ENCODE assay signal across 18 cellular contexts in genomic region chrX:53674581-53674980, GRCh38. TPM values are rescaled to one million over a fixed set of nuclear protein-coding genes. Genes with fewer than 3 reads are reported as not detected.
DNase-seq lines count a peak whose midpoint lies in the region; ATAC-seq, FAIRE-seq and TF ChIP-seq lines count a peak whose summit lies in the region.
"Had no signal": no experiment of that assay in that cellular context is flagged by ENCODE, and none has a peak within 500 bp of the region (broad histone marks: within the 10 kb centered on the region; RNA-seq: fewer than 3 reads in every experiment).

No MANE protein-coding gene starts in this region.

- 13% methylated on average over 2 of the region's 2 CpGs for WGBS in GM12878 (ENCODE audit: insufficient coverage, insufficient replicate concordance, low lambda C conversion rate, missing lambda C conversion rate)
- WGBS in psoas muscle, 3 donors = 51 to 69% (median 60%) methylated on average over 2 of the region's 2 CpGs

- intact Hi-C loops in GM12878 (cut with micrococcal nuclease; ENCODE audit: unreplicated experiment) = no loop called here
- intact Hi-C loops in psoas muscle (cut with DNase I) = no loop called here

- no peak for ATAC-seq in GM12878
- no peak for ATAC-seq in psoas muscle

- TF ChIP-seq EP300 in GM12878 (IDR thresholded peaks at IDR 0.05; ENCODE audit: borderline replicate concordance in 1 of 2, control insufficient read depth in 1 of 2, low read depth in 2 of 2, low read length in 2 of 2) = no peak

- no peaks in the 10 kb centered on the region for H3K4me1 ChIP-seq in HEK293 (ENCODE audit: control insufficient read depth, insufficient read depth, low read length)
- H3K4me1 ChIP-seq in GM12878 (ENCODE audit: control insufficient read depth, insufficient read depth, low read length) = no peaks in the 10 kb centered on the region
- no peaks in the 10 kb centered on the region for H3K4me1 ChIP-seq in osteoblast (ENCODE audit: insufficient read depth, low read length)
- peaks cover 22% of the 10 kb centered on the region for H3K4me1 ChIP-seq in psoas muscle
- H3K4me1 ChIP-seq: SJSA1 had no signal

- RAD21 ChIA-PET in GM12878 (lab: Charles Lee; ENCODE audit: unreplicated experiment) = interaction anchor here (1.6 kb wide), 1 partner anchor 9 kb away, joined by 7 read pairs; no protein-coding TSS in a partner anchor

- no peak for TF ChIP-seq RAD21 in GM12878 (IDR thresholded peaks at IDR 0.05; ENCODE audit: insufficient read depth, low read depth, low read length)

- H4K20me1 ChIP-seq in GM12878 (ENCODE audit: control insufficient read depth, insufficient read depth) = no peaks in the 10 kb centered on the region
- peaks cover 12% of the 10 kb centered on the region for H4K20me1 ChIP-seq in osteoblast (ENCODE audit: insufficient read depth, low read length)

- CTCF ChIA-PET in HEK293 (lab: Yijun Ruan, JAX) = no interaction called here
- CTCF ChIA-PET in GM12878 (lab: Yijun Ruan, JAX) = interaction anchor here (1.3 to 1.4 kb wide), 2 partner anchors 23 to 156 kb away, joined by 4 to 5 read pairs; no protein-coding TSS in a partner anchor

- TF ChIP-seq POLR2A in GM12878 (IDR thresholded peaks at IDR 0.05; ENCODE audit: low read depth, low read length) = no peak

- in situ Hi-C loops in GM12878 (cut with MboI) = no loop called here
- in situ Hi-C loops in KBM-7 (cut with MboI; ENCODE audit: low pct_unique_long_range_greater_than_20kb, low sequenced_read_pairs) = no loop called here
- in situ Hi-C loops in GM13977 (cut with MboI; ENCODE audit: low pct_unique_long_range_greater_than_20kb, low sequenced_read_pairs, unreplicated experiment) = no loop called here

- H3K79me2 ChIP-seq in GM12878 (ENCODE audit: control insufficient read depth, insufficient read depth, low read length) (peaks cover 44% of the 10 kb centered on the region), osteoblast (ENCODE audit: insufficient read depth, low read length) (peaks cover 89% of the 10 kb centered on the region)

- no peak overlapping the region for H3K27ac ChIP-seq in HEK293 (ENCODE audit: extremely low read depth, low read depth, low read length)
- H3K27ac ChIP-seq in GM12878 (ENCODE audit: control insufficient read depth, insufficient read depth) = no peak overlapping the region
- peak overlapping the region; percentile 10 for H3K27ac ChIP-seq in osteoblast (ENCODE audit: low read depth, low read length)
- H3K27ac ChIP-seq in psoas muscle = no peak overlapping the region
- H3K27ac ChIP-seq: KMS-11, PC-9, SJSA1 had no signal

- peaks cover 41 to 80% of the 10 kb centered on the region in 2 experiments for H3K36me3 ChIP-seq in HEK293 (ENCODE audit: control insufficient read depth in 2 of 2, insufficient read depth in 1 of 2, low read length in 2 of 2)
- peaks cover 0 to 7% of the 10 kb centered on the region in 2 experiments; a peak in 1 of 4 replicates for H3K36me3 ChIP-seq in GM12878 (ENCODE audit: control insufficient read depth in 2 of 2, insufficient read depth in 2 of 2, low read length in 1 of 2)
- peaks cover 10% of the 10 kb centered on the region for H3K36me3 ChIP-seq in osteoblast (ENCODE audit: insufficient read depth, low read length)
- peaks cover 0 to 27% of the 10 kb centered on the region in 2 donors for H3K36me3 ChIP-seq in psoas muscle (ENCODE audit: insufficient read depth in 1 of 2, low read depth in 1 of 2)

- no peaks in the 10 kb centered on the region for H3K27me3 ChIP-seq in GM12878 (replicated peaks in 1 of 2; ENCODE audit: control insufficient read depth in 2 of 2, insufficient read depth in 2 of 2, low read length in 1 of 2)
- H3K27me3 ChIP-seq in osteoblast (ENCODE audit: insufficient read depth, low read length) = no peaks in the 10 kb centered on the region
- peaks cover 0 to 5% (median 0%) of the 10 kb centered on the region in 3 donors for H3K27me3 ChIP-seq in psoas muscle (ENCODE audit: insufficient read depth in 3 of 3, low read length in 2 of 3)
- H3K27me3 ChIP-seq: SJSA1 had no signal

- H2AFZ ChIP-seq in GM12878 (ENCODE audit: control insufficient read depth, low read depth, low read length) (no peak overlapping the region), osteoblast (ENCODE audit: low read length) (no peak overlapping the region)
- H2AFZ ChIP-seq: PC-9 had no signal

- no TSS peak for BruUV-seq in GM12878 (replicated peaks; lab: Mats Ljungman, UMichigan)

- TF ChIP-seq CTCF in HEK293 (tag by site-specific recombination; IDR thresholded peaks at IDR 0.05) (no peak), GM12878 (IDR thresholded peaks at IDR 0.05 in 2 of 3, conservative IDR thresholded peaks at IDR 0.05 in 1 of 3; ENCODE audit: control insufficient read depth in 2 of 3, extremely low read depth in 1 of 3, insufficient read depth in 1 of 3, low read depth in 3 of 3, low read length in 3 of 3) (no peak), osteoblast (IDR thresholded peaks at IDR 0.05; ENCODE audit: extremely low read depth, low read depth, low read length) (no peak), psoas muscle (IDR thresholded peaks at IDR 0.05) (no peak), GM13977 (IDR thresholded peaks at IDR 0.05; ENCODE audit: extremely low read depth, insufficient read depth, missing control alignments) (no peak)

- H3K4me3 ChIP-seq in HEK293 (ENCODE audit: low read depth, low read length) = no peak overlapping the region
- no peak overlapping the region for H3K4me3 ChIP-seq in GM12878
- no peak overlapping the region for H3K4me3 ChIP-seq in osteoblast (ENCODE audit: insufficient read depth, low read length)
- no peak overlapping the region for H3K4me3 ChIP-seq in psoas muscle
- H3K4me3 ChIP-seq: PC-9, SJSA1 had no signal

- FAIRE-seq in GM12878 (lab: Jason Lieb, UNC) = peak; percentile 31

- SMC1A ChIA-PET in GM12878 (lab: Charles Lee; ENCODE audit: uncharacterized antibody, unreplicated experiment) = interaction anchor here (1.0 kb wide), 1 partner anchor 15 kb away, joined by 3 read pairs; no protein-coding TSS in a partner anchor

- H3K4me2 ChIP-seq in GM12878 (ENCODE audit: control insufficient read depth, insufficient read depth) (no peak overlapping the region), osteoblast (ENCODE audit: insufficient read depth, low read length) (no peak overlapping the region)
- H3K4me2 ChIP-seq: KMS-11, PC-9 had no signal

- no peaks in the 10 kb centered on the region for H3K9me3 ChIP-seq in HEK293 (ENCODE audit: control insufficient read depth, insufficient read depth, low read depth, low read length)
- H3K9me3 ChIP-seq in GM12878 (replicated peaks; ENCODE audit: control insufficient read depth, insufficient read depth, low read length) = no peaks in the 10 kb centered on the region
- H3K9me3 ChIP-seq in osteoblast (ENCODE audit: low read depth, low read length) = no peaks in the 10 kb centered on the region
- H3K9me3 ChIP-seq in psoas muscle = no peaks in the 10 kb centered on the region
- H3K9me3 ChIP-seq: SJSA1 had no signal

- H3K9ac ChIP-seq in GM12878 (ENCODE audit: control insufficient read depth, insufficient read depth, low read length) = no peak overlapping the region
- H3K9ac ChIP-seq: KMS-11 had no signal

- DNase-seq in EL = peak; percentile 42
- no peak for DNase-seq in GM12878 (ENCODE audit: low read depth, low spot score)
- no peak for DNase-seq in osteoblast (ENCODE audit: insufficient read length, low spot score, missing footprints)
- no peak for DNase-seq in psoas muscle
- DNase-seq in nucleus accumbens (lab: John Stamatoyannopoulos, UW) = no peak
- DNase-seq in KBM-7 = no peak
- DNase-seq in GM13977 (ENCODE audit: low spot score) = no peak
- DNase-seq: COR-L47, GOT3, NCI-H1048, NCI-H1436 treated with DMSO at 0.1 percent for 48 hours, NCI-H2029 treated with DMSO at 0.1 percent for 48 hours, NCI-H510A, NCI-H774, PC-9 had no signal

- POLR2A ChIA-PET in HEK293 (lab: Yijun Ruan, JAX) = interaction anchor here (1.0 to 1.9 kb wide), 2 partner anchors 10 to 12 kb away, joined by 3 to 8 read pairs; partner anchors contain the start of gene HUWE1
- POLR2A ChIA-PET in GM12878 (lab: Charles Lee) = no interaction called here

TF ChIP-seq in HEK293, 187 proteins besides CTCF, POLR2A, EP300 and RAD21:
- TF ChIP-seq ZNF433 (tag by site-specific recombination; IDR thresholded peaks at IDR 0.05; ENCODE audit: low read depth) (no peak), ZNF664 (tag by site-specific recombination; IDR thresholded peaks at IDR 0.05) (peak; percentile 67; the same call in 1 of the 2 replicates)
TF ChIP-seq in HEK293: peak in this region for 1.

TF ChIP-seq in GM12878, 131 proteins besides CTCF, POLR2A, EP300 and RAD21 (continues in another document):
- TF ChIP-seq, protein P1, sequence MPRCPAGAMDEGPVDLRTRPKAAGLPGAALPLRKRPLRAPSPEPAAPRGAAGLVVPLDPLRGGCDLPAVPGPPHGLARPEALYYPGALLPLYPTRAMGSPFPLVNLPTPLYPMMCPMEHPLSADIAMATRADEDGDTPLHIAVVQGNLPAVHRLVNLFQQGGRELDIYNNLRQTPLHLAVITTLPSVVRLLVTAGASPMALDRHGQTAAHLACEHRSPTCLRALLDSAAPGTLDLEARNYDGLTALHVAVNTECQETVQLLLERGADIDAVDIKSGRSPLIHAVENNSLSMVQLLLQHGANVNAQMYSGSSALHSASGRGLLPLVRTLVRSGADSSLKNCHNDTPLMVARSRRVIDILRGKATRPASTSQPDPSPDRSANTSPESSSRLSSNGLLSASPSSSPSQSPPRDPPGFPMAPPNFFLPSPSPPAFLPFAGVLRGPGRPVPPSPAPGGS (IDR thresholded peaks at IDR 0.05; ENCODE audit: borderline replicate concordance, insufficient read depth, low read depth, low read length, poor library complexity, severe bottlenecking) = no peak
- no peak for TF ChIP-seq SMAD1 (IDR thresholded peaks at IDR 0.05; ENCODE audit: low read depth, partially characterized antibody)
- no peak for TF ChIP-seq RUNX3 (IDR thresholded peaks at IDR 0.05; ENCODE audit: low read length)

RNA-seq across cellular contexts. Expression of gene HUWE1, which starts 11.9 kb away (rescaled TPM):
- total RNA-seq in GM12878 (2013; cell fraction: nucleolus; rRNA removed) = 335 and 348 TPM in 2 replicates
- 99.9 and 104 TPM in 2 replicates for total RNA-seq in GM12878 (2014; rRNA removed)
- total RNA-seq in GM12878 (2014; rRNA removed; fragmentation: Illumina TruSeq; extraction: Trizol) = 96.6 and 101 TPM in 2 replicates
- 269 and 280 TPM in 2 replicates for total RNA-seq in GM12878 (2021)
- polyA plus RNA-seq in GM12878 (2011; ENCODE audit: low read depth) = 73.9 TPM
- 100 and 136 TPM in 2 replicates for polyA plus RNA-seq in GM12878 (2011; rRNA removed)
- 108 and 146 TPM in 2 replicates for polyA plus RNA-seq in GM12878 (2011; cell fraction: cytosol; rRNA removed)
- polyA plus RNA-seq in GM12878 (2011; cell fraction: nucleus; rRNA removed) = 286 and 327 TPM in 2 replicates
- 90.8 and 92.9 TPM in 2 replicates for polyA plus RNA-seq in GM12878 (2012)
- 149 TPM in 2 replicates for polyA plus RNA-seq in GM12878 (2014; fragmentation: Illumina TruSeq; extraction: Trizol)
- polyA plus RNA-seq in GM12878 (2014; fragmentation: Nextera tagmentation; extraction: Ambion mirVana) = 10 to 100 TPM; 35.9 to 39.0 TPM
- polyA plus RNA-seq in GM12878 (2014; rRNA removed) = 114 and 125 TPM in 2 replicates
- polyA plus RNA-seq in GM12878 (2016; fragmentation: Nextera tagmentation; extraction: Ambion mirVana) = 10 to 100 TPM; 52.5 to 57.3 TPM
- 383 and 668 TPM in 2 replicates for polyA minus RNA-seq in GM12878 (2011; rRNA and poly(A)+ RNA removed)
- polyA minus RNA-seq in GM12878 (2011; cell fraction: cytosol; rRNA and poly(A)+ RNA removed) = 147 and 181 TPM in 2 replicates
- 139 and 215 TPM in 2 replicates for polyA minus RNA-seq in GM12878 (2011; cell fraction: nucleus; rRNA and poly(A)+ RNA removed)
- 108 and 116 TPM in 2 replicates for total RNA-seq in osteoblast
- 100 to 1,000 TPM; 132 to 253 (median 209) TPM for total RNA-seq in psoas muscle
- 10 to 100 TPM; 34.4 to 81.5 (median 55.9) TPM for polyA plus RNA-seq in psoas muscle
